ENCODE assay signal across 8 cellular contexts in the genomic region with DNA sequence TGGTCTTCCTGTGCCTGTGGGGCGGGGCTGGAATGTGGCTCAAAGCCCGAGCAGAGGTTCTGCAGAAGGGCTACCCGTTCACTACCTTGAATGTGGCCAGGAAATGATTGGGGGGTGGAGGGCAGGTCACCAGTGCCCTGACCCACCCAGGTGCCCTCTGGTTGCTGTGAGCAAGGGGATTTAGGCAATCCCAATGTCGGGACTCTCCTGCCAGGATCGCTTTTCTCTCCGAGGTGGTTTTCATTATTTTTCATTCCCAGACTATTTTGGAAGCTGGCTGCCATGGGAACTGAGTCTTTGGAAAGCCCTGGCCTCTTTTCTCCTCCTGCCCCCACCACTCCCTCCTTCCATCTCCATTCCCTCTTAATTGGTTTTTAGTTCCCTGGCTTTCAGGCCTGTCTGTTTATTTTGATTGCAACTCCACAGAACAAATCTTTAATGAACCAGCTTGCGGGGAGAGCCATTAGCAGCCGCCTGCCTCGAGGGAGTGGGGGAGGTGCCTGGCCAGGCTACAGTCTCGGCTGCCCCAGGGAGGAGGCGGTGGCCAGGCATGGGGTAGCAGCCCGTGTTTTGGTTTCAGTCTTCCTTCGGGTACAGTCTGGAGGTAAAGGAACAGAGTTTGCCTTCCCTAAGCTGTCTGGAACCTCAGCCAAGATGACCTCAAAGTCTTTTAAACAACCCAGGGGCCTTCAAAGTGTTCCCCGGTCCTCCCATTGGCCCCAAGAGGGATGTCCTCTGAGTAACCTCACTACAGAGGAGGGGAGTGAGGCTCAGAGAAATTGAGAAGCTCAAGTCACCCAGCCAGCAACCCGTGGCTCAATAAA.
DNase-seq lines count a peak whose midpoint lies in the region; ATAC-seq, FAIRE-seq and TF ChIP-seq lines count a peak whose summit lies in the region.

No MANE protein-coding gene starts in this region.

- peak; percentile 53 for FAIRE-seq in GM18507 (lab: Jason Lieb, UNC)

- TF ChIP-seq CTCF in GM10266 (IDR thresholded peaks at IDR 0.05; ENCODE audit: control insufficient read depth, insufficient read depth, low read depth, missing control alignments): no peak

- intact Hi-C loops in head of caudate nucleus (cut with DNase I): no loop called here
- intact Hi-C loops in posterior vena cava (cut with DNase I): loop anchor here in 1 of 2 donors (5.0 kb wide), 1 partner anchor 34 kb away; no protein-coding TSS in a partner anchor

- DNase-seq in GM18507 (ENCODE audit: extremely low spot score, insufficient read length, low read depth) (no peak), RPMI8226 (peak; percentile 42), head of caudate nucleus (peak in 32 of 42 donors; percentile 18 to 74 (median 50)), posterior vena cava (ENCODE audit: low spot score) (peak; percentile 91), GM10266 (ENCODE audit: extremely low spot score) (no peak)
- no peak for DNase-seq in stimulated activated CD4-positive, alpha-beta T cell treated with anti-CD3 and anti-CD28 coated beads, Interleukin-4, amount 100 ng/mL, for 24 hours

- ATAC-seq in GM21381 (IDR thresholded peaks at IDR 0.05; ENCODE audit: unreplicated experiment): no peak
- ATAC-seq in HG02763 (IDR thresholded peaks at IDR 0.05; ENCODE audit: unreplicated experiment): no peak

Comparison
In these comparisons a context has a peak if more than half of its experiments do, and no peak if none do; other contexts are left out.
1. DNase-seq: peak in RPMI8226 (single experiment), head of caudate nucleus (32 of 42) and posterior vena cava (single experiment); none in GM18507 (single experiment), stimulated activated CD4-positive, alpha-beta T cell treated with anti-CD3 and anti-CD28 coated beads, Interleukin-4, amount 100 ng/mL, for 24 hours (single experiment) and GM10266 (single experiment).